Comparison of ENCODE assay signal across 8 cellular contexts in genomic region chr5:139246394-139246793, GRCh38.
A peak's percentile ranks its signal among the peaks of the same experiment; 100 is the strongest.
DNase-seq lines count a peak whose midpoint lies in the region; ATAC-seq and TF ChIP-seq lines count a peak whose summit lies in the region.

No MANE protein-coding gene starts in this region.

- H3K9me3 Mint-ChIP-seq in nephron, result no peaks in the 10 kb centered on the region

- no peak overlapping the region for H3K4me3 Mint-ChIP-seq in nephron

- TF ChIP-seq CTCF in nephron (IDR thresholded peaks at IDR 0.05; ENCODE audit: unreplicated experiment in 3 of 3), result no peak

- H3K27ac Mint-ChIP-seq in nephron, result peak overlapping the region; percentile 13 to 30 (median 14)

- H3K4me1 Mint-ChIP-seq in nephron, result peaks cover 24% of the 10 kb centered on the region

- ATAC-seq in GM19467 (IDR thresholded peaks at IDR 0.05; ENCODE audit: unreplicated experiment), result no peak
- no peak for ATAC-seq in GM19463 (IDR thresholded peaks at IDR 0.05; ENCODE audit: unreplicated experiment)

- no peaks in the 10 kb centered on the region for H3K36me3 Mint-ChIP-seq in nephron (ENCODE audit: low read depth)

- DNase-seq in AG20443 (ENCODE audit: low spot score) (peak; percentile 79), MV-4-11 (lab: John Stamatoyannopoulos, UW) (peak; percentile 89), epidermal melanocyte (ENCODE audit: insufficient read length, low spot score) (no peak), NCI-H345 treated with DMSO at 0.1 percent for 48 hours (lab: John Stamatoyannopoulos, UW; ENCODE audit: unreplicated experiment) (no peak)
- peak; percentile 3 for DNase-seq in activated effector memory CD4-positive, alpha-beta T cell treated with Interleukin-2 at 50 U/mL for 16 hours

- peaks cover 9% of the 10 kb centered on the region for H3K27me3 Mint-ChIP-seq in nephron (ENCODE audit: low read depth)

Comparison
In these comparisons a context has a peak if more than half of its experiments do, and no peak if none do; other contexts are left out.
1. DNase-seq: peak in AG20443 (single experiment), MV-4-11 (single experiment) and activated effector memory CD4-positive, alpha-beta T cell treated with Interleukin-2 at 50 U/mL for 16 hours (single experiment); none in epidermal melanocyte (single experiment) and NCI-H345 treated with DMSO at 0.1 percent for 48 hours (single experiment).